Comparison of ENCODE assay signal across 8 cellular contexts in the genomic region with DNA sequence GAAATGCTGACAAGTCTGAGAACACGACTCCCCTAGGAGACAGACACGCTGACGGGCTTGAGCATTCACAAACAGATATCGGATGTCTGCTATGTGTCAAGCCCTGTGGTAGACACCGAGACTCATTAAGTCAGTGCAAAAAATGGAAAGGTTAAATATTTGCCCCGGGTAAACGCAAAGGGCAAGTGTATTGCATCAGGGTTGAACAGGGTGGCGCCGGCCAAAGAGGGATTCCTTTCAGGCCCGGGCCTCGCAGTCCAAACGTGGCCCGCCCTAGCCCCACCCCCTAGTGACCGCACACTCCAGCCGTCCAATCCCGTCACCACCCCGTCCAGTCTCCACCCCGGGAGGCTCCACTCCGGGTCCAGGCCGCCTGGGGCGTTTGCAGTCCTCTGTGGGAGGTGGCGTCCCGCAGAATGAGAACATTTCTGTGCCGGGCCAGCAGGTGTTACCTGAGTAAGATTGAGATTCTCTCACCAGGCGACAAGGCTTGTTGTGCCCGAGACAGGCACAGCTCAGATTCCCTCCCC. TPM values are rescaled to one million over a fixed set of nuclear protein-coding genes. Genes with fewer than 3 reads are reported as not detected.
DNase-seq lines count a peak whose midpoint lies in the region; ATAC-seq and TF ChIP-seq lines count a peak whose summit lies in the region.

No MANE protein-coding gene starts in this region.

- no peak for TF ChIP-seq CTCF in ascending aorta (IDR thresholded peaks at IDR 0.05)

- ATAC-seq in GM18499 (IDR thresholded peaks at IDR 0.05; ENCODE audit: insufficient read depth, unreplicated experiment) (peak; percentile 59), HG02870 (IDR thresholded peaks at IDR 0.05; ENCODE audit: unreplicated experiment) (peak; percentile 94)

- H3K27me3 ChIP-seq in ascending aorta, result no peaks in the 10 kb centered on the region
- H3K27me3 ChIP-seq in rectal smooth muscle tissue (ENCODE audit: control insufficient read depth, insufficient read depth, low read length), result no peaks in the 10 kb centered on the region

- H3K27ac ChIP-seq in ascending aorta (peak overlapping the region; percentile 81 to 83), rectal smooth muscle tissue (ENCODE audit: low read depth, low read length) (peak overlapping the region; percentile 69)

- H3K4me3 ChIP-seq in ascending aorta (peak overlapping the region; percentile 79 to 89), rectal smooth muscle tissue (ENCODE audit: low read length) (peak overlapping the region; percentile 66)

- H3K9ac ChIP-seq in rectal smooth muscle tissue (ENCODE audit: low read length), result peak overlapping the region; percentile 63

- H3K4me1 ChIP-seq in ascending aorta (peaks cover 0 to 2% of the 10 kb centered on the region in 2 donors), rectal smooth muscle tissue (ENCODE audit: control insufficient read depth, insufficient read depth, low read length) (peaks cover 4% of the 10 kb centered on the region)

- intact Hi-C loops in ascending aorta (cut with DNase I), result loop anchor here (1.0 to 5.0 kb wide), 2 partner anchors 16 to 33 kb away; partner anchors contain the start of gene TMEM9

- H3K36me3 ChIP-seq in ascending aorta (no peaks in the 10 kb centered on the region), rectal smooth muscle tissue (ENCODE audit: control insufficient read depth, insufficient read depth, low read length) (no peaks in the 10 kb centered on the region)

- peak; percentile 61 for DNase-seq in NCI-H1694 (lab: John Stamatoyannopoulos, UW)
- peak; percentile 50 for DNase-seq in T-helper 22 cell (ENCODE audit: low read depth)
- peak; percentile 71 to 96 for DNase-seq in ascending aorta (ENCODE audit: low spot score in 2 of 2)
- DNase-seq in hepatic stellate cell (ENCODE audit: low spot score), result peak; percentile 99
- DNase-seq in GF-D8 (lab: John Stamatoyannopoulos, UW), result no peak

- H3K9me3 ChIP-seq in ascending aorta, result no peaks in the 10 kb centered on the region

RNA-seq across cellular contexts. Expression of gene TMEM9, which starts 16.3 kb away (rescaled TPM):
- total RNA-seq in ascending aorta, result 45.8 TPM

RNA-seq across cellular contexts. Expression of gene IGFN1, which starts 20.0 kb away (rescaled TPM):
- total RNA-seq in ascending aorta, result not detected

RNA-seq across cellular contexts. Expression of gene ASCL5, which starts 43.6 kb away (rescaled TPM):
- total RNA-seq in ascending aorta, result not detected

RNA-seq across cellular contexts. Expression of gene CACNA1S, which starts 58.4 kb away (rescaled TPM):
- total RNA-seq in ascending aorta, result not detected
